In genomic region chr20:7106910-7107309, GRCh38 we compare ENCODE assay signal across 25 cellular contexts.
A peak's percentile ranks its signal among the peaks of the same experiment; 100 is the strongest.
DNase-seq lines count a peak whose midpoint lies in the region; ATAC-seq, FAIRE-seq and TF ChIP-seq lines count a peak whose summit lies in the region.
"Had no signal": no experiment of that assay in that cellular context is flagged by ENCODE, and none has a peak within 500 bp of the region (broad histone marks: within the 10 kb centered on the region; RNA-seq: fewer than 3 reads in every experiment).

No MANE protein-coding gene starts in this region.

- no peaks in the 10 kb centered on the region for H4K20me1 ChIP-seq in HepG2 (ENCODE audit: insufficient read depth, low read length)
- H4K20me1 ChIP-seq: BLaER1 had no signal

- no peak for TF ChIP-seq POLR2A in A549 (IDR thresholded peaks at IDR 0.05; ENCODE audit: low read length)
- TF ChIP-seq POLR2A in HepG2 (IDR thresholded peaks at IDR 0.05; ENCODE audit: insufficient read depth in 1 of 2, low read depth in 2 of 2, low read length in 2 of 2) = no peak
- no peak for TF ChIP-seq POLR2A in right lobe of liver (IDR thresholded peaks at IDR 0.05)

- CTCF ChIA-PET in A549 (lab: Yijun Ruan, JAX) = no interaction called here
- CTCF ChIA-PET in HepG2 (lab: Yijun Ruan, JAX; ENCODE audit: low intra/inter-chr PET ratio, low total read pairs) = no interaction called here

- H3K9ac ChIP-seq in HepG2 (ENCODE audit: insufficient read depth, low read depth, low read length) = no peak overlapping the region
- H3K9ac ChIP-seq: BLaER1 had no signal

- TF ChIP-seq CTCF in A549 (IDR thresholded peaks at IDR 0.05) (no peak), HepG2 (CRISPR knock-in tag; IDR thresholded peaks at IDR 0.05) (no peak), right lobe of liver (IDR thresholded peaks at IDR 0.05) (no peak)

- no peak overlapping the region for H3K4me3 ChIP-seq in A549
- no peak overlapping the region for H3K4me3 ChIP-seq in HepG2 (replicated peaks in 1 of 3; ENCODE audit: insufficient read depth in 1 of 3, low read depth in 2 of 3, low read length in 3 of 3)
- H3K4me3 ChIP-seq in right lobe of liver = no peak overlapping the region
- H3K4me3 ChIP-seq: BLaER1, GM12878 had no signal

- TF ChIP-seq EP300 in A549 (IDR thresholded peaks at IDR 0.05) (no peak), HepG2 (IDR thresholded peaks at IDR 0.05; ENCODE audit: low read depth in 2 of 2, low read length in 2 of 2) (no peak), HepG2 (CRISPR knock-in tag; IDR thresholded peaks at IDR 0.05; ENCODE audit: borderline replicate concordance) (no peak)

- H3K36me3 ChIP-seq in HepG2 (replicated peaks in 1 of 2; ENCODE audit: control insufficient read depth in 1 of 2, insufficient read depth in 2 of 2, low read length in 2 of 2) (no peaks in the 10 kb centered on the region), right lobe of liver (no peaks in the 10 kb centered on the region)
- H3K36me3 ChIP-seq: BE2C, BLaER1 had no signal

- H3K4me2 ChIP-seq in A549 (no peak overlapping the region), HepG2 (ENCODE audit: low read depth, low read length) (no peak overlapping the region)
- H3K4me2 ChIP-seq: BLaER1 had no signal

- intact Hi-C loops in HepG2 (cut with micrococcal nuclease; ENCODE audit: unreplicated experiment) = no loop called here
- intact Hi-C loops in right lobe of liver (cut with DNase I) = no loop called here

- ATAC-seq in A549 = no peak
- ATAC-seq in HepG2 = no peak
- peak in 3 of 4 donors; percentile 39 to 52 (median 43) for ATAC-seq in right lobe of liver
- ATAC-seq: GM12878 had no signal

- H3K27ac ChIP-seq in A549 = no peak overlapping the region
- H3K27ac ChIP-seq in HepG2 (ENCODE audit: extremely low read length, insufficient read depth, low read length) = no peak overlapping the region
- no peak overlapping the region for H3K27ac ChIP-seq in right lobe of liver
- H3K27ac ChIP-seq: 22Rv1, BLaER1 had no signal

- H2AFZ ChIP-seq in HepG2 (ENCODE audit: low read length) = no peak overlapping the region

- no peaks in the 10 kb centered on the region for H3K79me2 ChIP-seq in HepG2 (ENCODE audit: insufficient read depth, low read length)

- TF ChIP-seq RAD21 in A549 (conservative IDR thresholded peaks at IDR 0.05 in 1 of 2, IDR thresholded peaks at IDR 0.05 in 1 of 2) (no peak), HepG2 (CRISPR knock-in tag; IDR thresholded peaks at IDR 0.05) (no peak)

- H3K27me3 ChIP-seq in HepG2 (ENCODE audit: control insufficient read depth in 1 of 2, insufficient read depth in 2 of 2, low read length in 2 of 2) (no peaks in the 10 kb centered on the region), right lobe of liver (no peaks in the 10 kb centered on the region)
- H3K27me3 ChIP-seq: BE2C, BLaER1 had no signal

- no TSS peak for BruUV-seq in HepG2 (replicated peaks; lab: Mats Ljungman, UMichigan)

- FAIRE-seq in A549 (lab: Jason Lieb, UNC) (peak; percentile 18), HepG2 (lab: Jason Lieb, UNC) (no peak)
- FAIRE-seq: GM12878, GM12892, GM18507 had no signal

- 18% methylated on average over 4 of the region's 4 CpGs for WGBS in A549 (ENCODE audit: missing lambda C conversion rate)
- 12% methylated on average over 4 of the region's 4 CpGs for WGBS in HepG2 (ENCODE audit: low lambda C conversion rate)
- WGBS in right lobe of liver (ENCODE audit: insufficient coverage, low coverage, low lambda C conversion rate, missing lambda C conversion rate) = 43% methylated on average over 4 of the region's 4 CpGs

- DNase-seq in A549 (ENCODE audit: low read depth in 1 of 2, low spot score in 1 of 2) (no peak), amniotic epithelial cell (ENCODE audit: low read depth) (peak; percentile 7), HepG2 (ENCODE audit: low spot score) (no peak), right lobe of liver (no peak), NK-92 (lab: John Stamatoyannopoulos, UW; ENCODE audit: unreplicated experiment) (no peak), AG08396 (ENCODE audit: low spot score) (no peak), ACHN (no peak)
- DNase-seq: BE2C; C1 segment of cervical spinal cord; CD4-positive, alpha-beta memory T cell; CD4-positive, CD25-positive, alpha-beta regulatory T cell; CD8-positive, alpha-beta memory T cell; COR-L47; DMS 273 treated with DMSO at 0.1 percent for 48 hours; DMS153; DMS53; DMS79; DND-41; EL; GDM1 had no signal

- in situ Hi-C loops in HepG2 (cut with HindIII; ENCODE audit: extremely low pct_ligation_motif_present, low pct_unique_long_range_greater_than_20kb) (no loop called here), ACHN (cut with HindIII; ENCODE audit: low pct_ligation_motif_present, low pct_unique_long_range_greater_than_20kb, low sequenced_read_pairs) (no loop called here)

- H3K4me1 ChIP-seq in A549 = no peaks in the 10 kb centered on the region
- no peaks in the 10 kb centered on the region for H3K4me1 ChIP-seq in HepG2 (ENCODE audit: insufficient read depth, low read length)
- no peaks in the 10 kb centered on the region for H3K4me1 ChIP-seq in right lobe of liver
- H3K4me1 ChIP-seq: BE2C, BLaER1 had no signal

- POLR2A ChIA-PET in A549 (lab: Yijun Ruan, JAX) = no interaction called here
- POLR2A ChIA-PET in HepG2 (lab: Yijun Ruan, JAX) = no interaction called here

- H3K9me3 ChIP-seq in A549 (no peaks in the 10 kb centered on the region), HepG2 (ENCODE audit: low read length) (no peaks in the 10 kb centered on the region), right lobe of liver (no peaks in the 10 kb centered on the region)
- H3K9me3 ChIP-seq: BE2C, BLaER1 had no signal

TF ChIP-seq in A549, 52 proteins besides CTCF, POLR2A, EP300 and RAD21:
- TF ChIP-seq NPAS2 (CRISPR knock-in tag; IDR thresholded peaks at IDR 0.05; ENCODE audit: borderline replicate concordance) (no peak), BHLHE40 (IDR thresholded peaks at IDR 0.05; ENCODE audit: low read depth, low read length) (no peak), TFCP2L1 (CRISPR knock-in tag; IDR thresholded peaks at IDR 0.05) (no peak), KDM5A (IDR thresholded peaks at IDR 0.05) (no peak), MAFK (IDR thresholded peaks at IDR 0.05; ENCODE audit: partially characterized antibody) (no peak), HES2 (IDR thresholded peaks at IDR 0.05) (no peak), TP53 (CRISPR knock-in tag; IDR thresholded peaks at IDR 0.05) (no peak), SMC3 (IDR thresholded peaks at IDR 0.05) (no peak)
- TF ChIP-seq, protein P1, sequence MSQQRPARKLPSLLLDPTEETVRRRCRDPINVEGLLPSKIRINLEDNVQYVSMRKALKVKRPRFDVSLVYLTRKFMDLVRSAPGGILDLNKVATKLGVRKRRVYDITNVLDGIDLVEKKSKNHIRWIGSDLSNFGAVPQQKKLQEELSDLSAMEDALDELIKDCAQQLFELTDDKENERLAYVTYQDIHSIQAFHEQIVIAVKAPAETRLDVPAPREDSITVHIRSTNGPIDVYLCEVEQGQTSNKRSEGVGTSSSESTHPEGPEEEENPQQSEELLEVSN (IDR thresholded peaks at IDR 0.05; ENCODE audit: borderline replicate concordance, low read depth) = no peak
TF ChIP-seq in A549: peak in this region for 0.

TF ChIP-seq in HepG2, 621 proteins besides CTCF, POLR2A, EP300 and RAD21:
- TF ChIP-seq, protein P2, sequence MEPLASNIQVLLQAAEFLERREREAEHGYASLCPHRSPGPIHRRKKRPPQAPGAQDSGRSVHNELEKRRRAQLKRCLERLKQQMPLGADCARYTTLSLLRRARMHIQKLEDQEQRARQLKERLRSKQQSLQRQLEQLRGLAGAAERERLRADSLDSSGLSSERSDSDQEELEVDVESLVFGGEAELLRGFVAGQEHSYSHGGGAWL (CRISPR knock-in tag; IDR thresholded peaks at IDR 0.05) = no peak
- no peak for TF ChIP-seq ZSCAN29 (CRISPR knock-in tag; conservative IDR thresholded peaks at IDR 0.05)
- no peak for TF ChIP-seq NFKB2 (CRISPR knock-in tag; IDR thresholded peaks at IDR 0.05; ENCODE audit: borderline replicate concordance)
- TF ChIP-seq PHF5A (CRISPR knock-in tag; IDR thresholded peaks at IDR 0.05; ENCODE audit: low read depth, unreplicated experiment) = no peak
- TF ChIP-seq, protein P3, sequence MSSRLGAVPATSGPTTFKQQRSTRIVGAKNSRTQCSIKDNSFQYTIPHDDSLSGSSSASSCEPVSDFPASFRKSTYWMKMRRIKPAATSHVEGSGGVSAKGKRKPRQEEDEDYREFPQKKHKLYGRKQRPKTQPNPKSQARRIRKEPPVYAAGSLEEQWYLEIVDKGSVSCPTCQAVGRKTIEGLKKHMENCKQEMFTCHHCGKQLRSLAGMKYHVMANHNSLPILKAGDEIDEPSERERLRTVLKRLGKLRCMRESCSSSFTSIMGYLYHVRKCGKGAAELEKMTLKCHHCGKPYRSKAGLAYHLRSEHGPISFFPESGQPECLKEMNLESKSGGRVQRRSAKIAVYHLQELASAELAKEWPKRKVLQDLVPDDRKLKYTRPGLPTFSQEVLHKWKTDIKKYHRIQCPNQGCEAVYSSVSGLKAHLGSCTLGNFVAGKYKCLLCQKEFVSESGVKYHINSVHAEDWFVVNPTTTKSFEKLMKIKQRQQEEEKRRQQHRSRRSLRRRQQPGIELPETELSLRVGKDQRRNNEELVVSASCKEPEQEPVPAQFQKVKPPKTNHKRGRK (CRISPR knock-in tag; IDR thresholded peaks at IDR 0.05) = no peak
- TF ChIP-seq CEBPB (IDR thresholded peaks at IDR 0.05; ENCODE audit: borderline replicate concordance, low read depth, low read length) = peak; percentile 91
- no peak for TF ChIP-seq ZNF550 (CRISPR knock-in tag; IDR thresholded peaks at IDR 0.05; ENCODE audit: borderline replicate concordance)
TF ChIP-seq in HepG2: peak in this region for 1.

Comparison
In these comparisons a context has a peak if more than half of its experiments do, and no peak if none do; other contexts are left out.
1. ATAC-seq: peak in right lobe of liver (3 of 4); none in A549 (0 of 2) and HepG2 (single experiment).
2. Of the 38 proteins assayed by ChIP-seq in both HepG2 and A549: peak only in HepG2: CEBPB; only in A549: none; in both: none; in neither: 37.